ENCODE assay signal across 15 cellular contexts in genomic region chr7:1341995-1342645, GRCh38.
DNase-seq lines count a peak whose midpoint lies in the region; ATAC-seq and TF ChIP-seq lines count a peak whose summit lies in the region.
"Had no signal": no experiment of that assay in that cellular context is flagged by ENCODE, and none has a peak within 500 bp of the region (broad histone marks: within the 10 kb centered on the region; RNA-seq: fewer than 3 reads in every experiment).

No MANE protein-coding gene starts in this region.

- DNase-seq in left cardiac atrium (peak; percentile 12), heart right ventricle (no peak), chondrocyte (ENCODE audit: low spot score) (peak; percentile 92), posterior vena cava (ENCODE audit: low spot score) (peak; percentile 72), aorta (peak; percentile 34 to 73), Kasumi-1 (lab: John Stamatoyannopoulos, UW) (no peak), suprapubic skin (ENCODE audit: low spot score in 2 of 2) (no peak), NOMO-1 treated with DMSO at 0.1 percent for 48 hours (lab: John Stamatoyannopoulos, UW; ENCODE audit: unreplicated experiment) (no peak)
- DNase-seq: BE2C, DMS53, GF-D8, HCEC 1CT, HFFc6 had no signal

- no peaks in the 10 kb centered on the region for H3K36me3 Mint-ChIP-seq in chondrocyte (ENCODE audit: low read depth)

- H3K27me3 ChIP-seq in heart right ventricle (peaks cover 0 to 69% (median 26%) of the 10 kb centered on the region in 7 donors), aorta (ENCODE audit: control insufficient read depth in 1 of 2, insufficient read depth in 2 of 2, low read length in 1 of 2) (no peaks in the 10 kb centered on the region), suprapubic skin (peaks cover 80% of the 10 kb centered on the region)

- H3K4me3 ChIP-seq in heart right ventricle: no peak overlapping the region
- H3K4me3 ChIP-seq in aorta (ENCODE audit: low read length in 2 of 2): no peak overlapping the region
- no peak overlapping the region for H3K4me3 ChIP-seq in suprapubic skin
- H3K4me3 ChIP-seq: A549 had no signal

- H3K9me3 Mint-ChIP-seq in chondrocyte (ENCODE audit: low read depth): peaks cover 10% of the 10 kb centered on the region

- H3K9me3 ChIP-seq in heart right ventricle: peaks cover 0 to 13% (median 0%) of the 10 kb centered on the region in 11 donors
- H3K9me3 ChIP-seq in aorta (ENCODE audit: control insufficient read depth, low read length): peaks cover 2% of the 10 kb centered on the region
- H3K9me3 ChIP-seq in suprapubic skin: no peaks in the 10 kb centered on the region
- H3K9me3 ChIP-seq: BE2C had no signal

- WGBS in heart right ventricle, 2 donors: 76% methylated on average over 15 of the region's 15 CpGs
- WGBS in aorta, 2 donors: 76 to 77% methylated on average over 15 of the region's 15 CpGs
- no CpG with 5 or more reads among the region's 15 CpGs for WGBS in suprapubic skin

- H3K36me3 ChIP-seq in heart right ventricle: no peaks in the 10 kb centered on the region
- H3K36me3 ChIP-seq in aorta (ENCODE audit: control insufficient read depth in 1 of 2, insufficient read depth in 2 of 2, low read length in 1 of 2): no peaks in the 10 kb centered on the region
- no peaks in the 10 kb centered on the region for H3K36me3 ChIP-seq in suprapubic skin
- H3K36me3 ChIP-seq: BE2C had no signal

- TF ChIP-seq EP300 in suprapubic skin (IDR thresholded peaks at IDR 0.05): no peak

- ATAC-seq in left cardiac atrium: no peak
- ATAC-seq in heart right ventricle: no peak
- no peak for ATAC-seq in aorta (ENCODE audit: low FRiP score)
- ATAC-seq: A549 had no signal

- no peak overlapping the region for H3K27ac Mint-ChIP-seq in chondrocyte (ENCODE audit: unreplicated experiment)
- H3K27ac Mint-ChIP-seq: CD8-positive, alpha-beta memory T cell; HFFc6 had no signal

- no peaks in the 10 kb centered on the region for H3K4me1 ChIP-seq in heart right ventricle
- no peaks in the 10 kb centered on the region for H3K4me1 ChIP-seq in aorta (ENCODE audit: control insufficient read depth in 1 of 2, insufficient read depth in 2 of 2, low read length in 2 of 2)
- H3K4me1 ChIP-seq in suprapubic skin: no peaks in the 10 kb centered on the region
- H3K4me1 ChIP-seq: A549, BE2C had no signal

- TF ChIP-seq CTCF in heart right ventricle (IDR thresholded peaks at IDR 0.05): no peak
- TF ChIP-seq CTCF in chondrocyte (IDR thresholded peaks at IDR 0.05): no peak
- TF ChIP-seq CTCF in suprapubic skin (IDR thresholded peaks at IDR 0.05): no peak

- H3K4me1 Mint-ChIP-seq in chondrocyte (ENCODE audit: low read depth): no peaks in the 10 kb centered on the region
- H3K4me1 Mint-ChIP-seq: CD8-positive, alpha-beta memory T cell had no signal

- no peak overlapping the region for H3K4me3 Mint-ChIP-seq in chondrocyte (ENCODE audit: unreplicated experiment)
- H3K4me3 Mint-ChIP-seq: CD8-positive, alpha-beta memory T cell; HFFc6 had no signal

- no peak for TF ChIP-seq POLR2A in suprapubic skin (IDR thresholded peaks at IDR 0.05)

- H3K27ac ChIP-seq in heart right ventricle (no peak overlapping the region), aorta (ENCODE audit: low read depth in 1 of 2, low read length in 2 of 2) (no peak overlapping the region), suprapubic skin (no peak overlapping the region)
- H3K27ac ChIP-seq: A549 had no signal

- peaks cover 27% of the 10 kb centered on the region for H3K27me3 Mint-ChIP-seq in chondrocyte (ENCODE audit: low read depth)

- intact Hi-C loops in left cardiac atrium (cut with DNase I): no loop called here
- intact Hi-C loops in heart right ventricle (cut with DNase I): no loop called here
- intact Hi-C loops in posterior vena cava (cut with DNase I): no loop called here
- intact Hi-C loops in aorta (cut with DNase I): no loop called here

Comparison
In these comparisons a context has a peak if more than half of its experiments do, and no peak if none do; other contexts are left out.
1. DNase-seq: peak in left cardiac atrium (single experiment), chondrocyte (single experiment), posterior vena cava (single experiment) and aorta (2 of 2); none in heart right ventricle (0 of 2), Kasumi-1 (0 of 2), suprapubic skin (0 of 2) and NOMO-1 treated with DMSO at 0.1 percent for 48 hours (single experiment).